In genomic region chr14:104845033-104845666, GRCh38 we compare ENCODE assay signal across 18 cellular contexts. TPM values are rescaled to one million over a fixed set of nuclear protein-coding genes. Genes with fewer than 3 reads are reported as not detected.
DNase-seq lines count a peak whose midpoint lies in the region; ATAC-seq lines count a peak whose summit lies in the region.
"Had no signal": no experiment of that assay in that cellular context is flagged by ENCODE, and none has a peak within 500 bp of the region (broad histone marks: within the 10 kb centered on the region; RNA-seq: fewer than 3 reads in every experiment).

No MANE protein-coding gene starts in this region.

- no peak for ATAC-seq in Right ventricle myocardium inferior
- ATAC-seq in esophagus mucosa = peak; percentile 21
- ATAC-seq in activated T-helper 17 cell treated with anti-CD3 and anti-CD28 coated beads, Interleukin-2, amount 50 U/mL, for 72 hours (replicated peaks) = no peak

- DNase-seq in cardiac septum (ENCODE audit: low spot score) (peak; percentile 44), Right ventricle myocardium inferior (ENCODE audit: missing footprints) (no peak), posterior vena cava (ENCODE audit: low spot score) (peak; percentile 44), HPDE6-E6E7 (ENCODE audit: extremely low spot score) (no peak), DMS153 treated with DMSO at 0.1 percent for 48 hours (lab: John Stamatoyannopoulos, UW; ENCODE audit: unreplicated experiment) (no peak)
- DNase-seq: 8988T, ACHN, Calu3, DMS153, HFFc6, MM.1S, NCI-H1417, NCI-H1694, NCI-H2029 treated with DMSO at 0.1 percent for 48 hours, NCI-H2227 treated with DMSO at 0.1 percent for 48 hours had no signal

- H3K27me3 Mint-ChIP-seq in activated T-helper 17 cell treated with anti-CD3 and anti-CD28 coated beads, Interleukin-2, amount 50 U/mL, for 72 hours = peaks cover 41% of the 10 kb centered on the region

- no peak overlapping the region for H3K27ac Mint-ChIP-seq in activated T-helper 17 cell treated with anti-CD3 and anti-CD28 coated beads, Interleukin-2, amount 50 U/mL, for 72 hours
- H3K27ac Mint-ChIP-seq: HFFc6, IgD-negative memory B cell had no signal

- intact Hi-C loops in cardiac septum (cut with DNase I) = no loop called here
- intact Hi-C loops in Right ventricle myocardium inferior (cut with DNase I) = no loop called here
- intact Hi-C loops in posterior vena cava (cut with DNase I) = no loop called here

- no peak overlapping the region for H3K4me3 Mint-ChIP-seq in activated T-helper 17 cell treated with anti-CD3 and anti-CD28 coated beads, Interleukin-2, amount 50 U/mL, for 72 hours
- H3K4me3 Mint-ChIP-seq: HFFc6 had no signal

- no peaks in the 10 kb centered on the region for H3K9me3 Mint-ChIP-seq in activated T-helper 17 cell treated with anti-CD3 and anti-CD28 coated beads, Interleukin-2, amount 50 U/mL, for 72 hours
- H3K9me3 Mint-ChIP-seq: IgD-negative memory B cell had no signal

- no peaks in the 10 kb centered on the region for H3K36me3 Mint-ChIP-seq in activated T-helper 17 cell treated with anti-CD3 and anti-CD28 coated beads, Interleukin-2, amount 50 U/mL, for 72 hours (ENCODE audit: low read depth)
- H3K36me3 Mint-ChIP-seq: IgD-negative memory B cell had no signal

- H3K4me1 Mint-ChIP-seq in activated T-helper 17 cell treated with anti-CD3 and anti-CD28 coated beads, Interleukin-2, amount 50 U/mL, for 72 hours = no peaks in the 10 kb centered on the region

RNA-seq across cellular contexts. Expression of gene CEP170B, which starts 19.9 kb away (rescaled TPM):
- total RNA-seq in cardiac septum = 19.2 TPM
- total RNA-seq in Right ventricle myocardium inferior = 10.5 TPM
- total RNA-seq in esophagus mucosa = 28.1 TPM
- 10 to 100 TPM; 26.8 to 47.0 TPM for total RNA-seq in posterior vena cava
- 1 to 10 TPM; 5.2 to 6.1 TPM for total RNA-seq in activated T-helper 17 cell treated with anti-CD3 and anti-CD28 coated beads, Interleukin-2, amount 50 U/mL, for 72 hours

RNA-seq across cellular contexts. Expression of gene ZBTB42, which starts 44.2 kb away (rescaled TPM):
- total RNA-seq in cardiac septum (8.6 TPM), Right ventricle myocardium inferior (5.6 TPM), esophagus mucosa (6.4 TPM), posterior vena cava (1 to 10 TPM; 3.3 to 3.8 TPM)
- total RNA-seq in activated T-helper 17 cell treated with anti-CD3 and anti-CD28 coated beads, Interleukin-2, amount 50 U/mL, for 72 hours = 1 to 10 TPM; 3.0 to 3.2 TPM

RNA-seq across cellular contexts. Expression of gene AKT1, which starts 49.6 kb away (rescaled TPM):
- 172 TPM for total RNA-seq in cardiac septum
- 134 TPM for total RNA-seq in Right ventricle myocardium inferior
- 57.3 TPM for total RNA-seq in esophagus mucosa
- total RNA-seq in posterior vena cava = 100 to 1,000 TPM; 115 to 143 TPM
- 100 to 1,000 TPM in 1 of 2 donors, 10 to 100 TPM in 1; 81.3 to 160 TPM for total RNA-seq in activated T-helper 17 cell treated with anti-CD3 and anti-CD28 coated beads, Interleukin-2, amount 50 U/mL, for 72 hours

Comparison
In these comparisons a context has a peak if more than half of its experiments do, and no peak if none do; other contexts are left out.
1. DNase-seq: peak in cardiac septum (single experiment) and posterior vena cava (single experiment); none in Right ventricle myocardium inferior (single experiment), HPDE6-E6E7 (single experiment) and DMS153 treated with DMSO at 0.1 percent for 48 hours (single experiment).